ENCODE assay signal across 1 cellular context in genomic region chr10:38050212-38050611, GRCh38.
TF ChIP-seq lines count a peak whose summit lies in the region.

No MANE protein-coding gene starts in this region.

TF ChIP-seq in GM12878, 131 proteins besides CTCF, POLR2A, EP300 and RAD21:
- no peak for TF ChIP-seq SRF (IDR thresholded peaks at IDR 0.05; ENCODE audit: low read depth in 2 of 2, low read length in 2 of 2)
- no peak for TF ChIP-seq HDAC2 (IDR thresholded peaks at IDR 0.05)
- TF ChIP-seq MEF2A (IDR thresholded peaks at IDR 0.05; ENCODE audit: insufficient read depth, low read depth, low read length) = no peak
- TF ChIP-seq REST (IDR thresholded peaks at IDR 0.05; ENCODE audit: low read depth, low read length) = no peak
- TF ChIP-seq, protein P1, sequence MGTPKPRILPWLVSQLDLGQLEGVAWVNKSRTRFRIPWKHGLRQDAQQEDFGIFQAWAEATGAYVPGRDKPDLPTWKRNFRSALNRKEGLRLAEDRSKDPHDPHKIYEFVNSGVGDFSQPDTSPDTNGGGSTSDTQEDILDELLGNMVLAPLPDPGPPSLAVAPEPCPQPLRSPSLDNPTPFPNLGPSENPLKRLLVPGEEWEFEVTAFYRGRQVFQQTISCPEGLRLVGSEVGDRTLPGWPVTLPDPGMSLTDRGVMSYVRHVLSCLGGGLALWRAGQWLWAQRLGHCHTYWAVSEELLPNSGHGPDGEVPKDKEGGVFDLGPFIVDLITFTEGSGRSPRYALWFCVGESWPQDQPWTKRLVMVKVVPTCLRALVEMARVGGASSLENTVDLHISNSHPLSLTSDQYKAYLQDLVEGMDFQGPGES (IDR thresholded peaks at IDR 0.05) = no peak
- no peak for TF ChIP-seq ZNF274 (IDR thresholded peaks at IDR 0.05; ENCODE audit: insufficient read depth, insufficient read length)
- TF ChIP-seq CREB1 (IDR thresholded peaks at IDR 0.05; ENCODE audit: low read depth) = no peak
- TF ChIP-seq GABPA (IDR thresholded peaks at IDR 0.05; ENCODE audit: low read depth) = no peak
- TF ChIP-seq CHD2 (IDR thresholded peaks at IDR 0.05; ENCODE audit: borderline replicate concordance, low read depth, low read length) = no peak
- TF ChIP-seq, protein P2, sequence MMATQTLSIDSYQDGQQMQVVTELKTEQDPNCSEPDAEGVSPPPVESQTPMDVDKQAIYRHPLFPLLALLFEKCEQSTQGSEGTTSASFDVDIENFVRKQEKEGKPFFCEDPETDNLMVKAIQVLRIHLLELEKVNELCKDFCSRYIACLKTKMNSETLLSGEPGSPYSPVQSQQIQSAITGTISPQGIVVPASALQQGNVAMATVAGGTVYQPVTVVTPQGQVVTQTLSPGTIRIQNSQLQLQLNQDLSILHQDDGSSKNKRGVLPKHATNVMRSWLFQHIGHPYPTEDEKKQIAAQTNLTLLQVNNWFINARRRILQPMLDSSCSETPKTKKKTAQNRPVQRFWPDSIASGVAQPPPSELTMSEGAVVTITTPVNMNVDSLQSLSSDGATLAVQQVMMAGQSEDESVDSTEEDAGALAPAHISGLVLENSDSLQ (IDR thresholded peaks at IDR 0.05) = no peak
- no peak for TF ChIP-seq BRCA1 (IDR thresholded peaks at IDR 0.05; ENCODE audit: low read depth, low read length)
- TF ChIP-seq STAT3 (IDR thresholded peaks at IDR 0.05; ENCODE audit: low read depth, low read length) = no peak
- no peak for TF ChIP-seq SP1 (IDR thresholded peaks at IDR 0.05; ENCODE audit: low read depth, low read length)
- TF ChIP-seq IKZF1 (conservative IDR thresholded peaks at IDR 0.05) = no peak
- TF ChIP-seq ATF7 (IDR thresholded peaks at IDR 0.05; ENCODE audit: low read depth) = no peak
- TF ChIP-seq, protein P3, sequence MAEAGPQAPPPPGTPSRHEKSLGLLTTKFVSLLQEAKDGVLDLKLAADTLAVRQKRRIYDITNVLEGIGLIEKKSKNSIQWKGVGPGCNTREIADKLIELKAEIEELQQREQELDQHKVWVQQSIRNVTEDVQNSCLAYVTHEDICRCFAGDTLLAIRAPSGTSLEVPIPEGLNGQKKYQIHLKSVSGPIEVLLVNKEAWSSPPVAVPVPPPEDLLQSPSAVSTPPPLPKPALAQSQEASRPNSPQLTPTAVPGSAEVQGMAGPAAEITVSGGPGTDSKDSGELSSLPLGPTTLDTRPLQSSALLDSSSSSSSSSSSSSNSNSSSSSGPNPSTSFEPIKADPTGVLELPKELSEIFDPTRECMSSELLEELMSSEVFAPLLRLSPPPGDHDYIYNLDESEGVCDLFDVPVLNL (IDR thresholded peaks at IDR 0.05; ENCODE audit: low read depth, low read length) = no peak
- no peak for TF ChIP-seq ELK1 (IDR thresholded peaks at IDR 0.05; ENCODE audit: low read depth, low read length)
